Comparison of ENCODE assay signal across 8 cellular contexts in genomic region chr2:120254178-120254577, GRCh38. TPM values are rescaled to one million over a fixed set of nuclear protein-coding genes. Genes with fewer than 3 reads are reported as not detected.
DNase-seq lines count a peak whose midpoint lies in the region; ATAC-seq and TF ChIP-seq lines count a peak whose summit lies in the region.

No MANE protein-coding gene starts in this region.

- H3K36me3 Mint-ChIP-seq in naive thymus-derived CD8-positive, alpha-beta T cell = peaks cover 0 to 8% (median 0%) of the 10 kb centered on the region in 3 donors

- no peak overlapping the region for H2AFZ ChIP-seq in IMR-90 (replicated peaks; ENCODE audit: low read length, poor library complexity)

- TF ChIP-seq CTCF in AG04449 (IDR thresholded peaks at IDR 0.05; ENCODE audit: insufficient read depth, low read length, missing control alignments) (no peak), IMR-90 (conservative IDR thresholded peaks at IDR 0.05; ENCODE audit: low read depth, low read length) (no peak), choroid plexus epithelial cell (conservative IDR thresholded peaks at IDR 0.05; ENCODE audit: low read depth, low read length) (no peak)

- H2BK120ac ChIP-seq in IMR-90 (ENCODE audit: low read depth, low read length) = no peak overlapping the region

- H3K9ac ChIP-seq in IMR-90 (ENCODE audit: low read depth, low read length) = no peak overlapping the region

- H2BK15ac ChIP-seq in IMR-90 (ENCODE audit: low read depth, low read length) = no peak overlapping the region

- no peaks in the 10 kb centered on the region for H3K9me3 ChIP-seq in IMR-90 (ENCODE audit: control insufficient read depth, insufficient read depth, low read length)

- peaks cover 41 to 61% (median 59%) of the 10 kb centered on the region in 4 donors for H3K4me1 Mint-ChIP-seq in naive thymus-derived CD8-positive, alpha-beta T cell

- H3K27ac ChIP-seq in IMR-90 (ENCODE audit: insufficient read depth, low read length) = no peak overlapping the region

- no peak overlapping the region for H3K56ac ChIP-seq in IMR-90 (ENCODE audit: extremely low read depth, insufficient read depth, low read length)

- H3K79me1 ChIP-seq in IMR-90 (ENCODE audit: low read depth in 1 of 2, low read length in 2 of 2) = peaks cover 4 to 52% of the 10 kb centered on the region in 2 experiments

- H3K4me3 ChIP-seq in AG04449 (ENCODE audit: low read depth, low read length) (peak overlapping the region; percentile 82), IMR-90 (ENCODE audit: insufficient read depth, low read depth, low read length) (peak overlapping the region; percentile 74), choroid plexus epithelial cell (ENCODE audit: low read depth, low read length) (peak overlapping the region; percentile 84)

- H3K23ac ChIP-seq in IMR-90 (ENCODE audit: low read depth, low read length) = peak overlapping the region; percentile 91

- H3K14ac ChIP-seq in IMR-90 (replicated peaks; ENCODE audit: low read depth, low read length) = no peak overlapping the region

- peaks cover 42% of the 10 kb centered on the region for H4K20me1 ChIP-seq in IMR-90 (ENCODE audit: insufficient read depth, low read length)

- DNase-seq in AG04449 (ENCODE audit: low read depth, low spot score) = no peak
- DNase-seq in IMR-90 = peak; percentile 25
- DNase-seq in choroid plexus epithelial cell (ENCODE audit: low read depth) = no peak
- no peak for DNase-seq in naive thymus-derived CD8-positive, alpha-beta T cell
- DNase-seq in stimulated activated CD8-positive, alpha-beta memory T cell treated with anti-CD3 and anti-CD28 coated beads, Interleukin-4, amount 100 ng/mL, for 48 hours = no peak
- DNase-seq in globus pallidus (ENCODE audit: low spot score) = no peak
- DNase-seq in NCI-H1694 treated with DMSO at 0.1 percent for 48 hours (lab: John Stamatoyannopoulos, UW) = no peak
- DNase-seq in NCI-H69 (lab: John Stamatoyannopoulos, UW) = no peak

- peaks cover 9% of the 10 kb centered on the region; the same call in 1 of the 2 replicates for H3K27me3 ChIP-seq in IMR-90 (ENCODE audit: control insufficient read depth, insufficient read depth, low read length)

- dilution Hi-C loops in IMR-90 (cut with HindIII; ENCODE audit: low sequenced_read_pairs, unreplicated experiment) = no loop called here

- peak overlapping the region in 7 of 10 donors; percentile 44 to 98 (median 90) for H3K27ac Mint-ChIP-seq in naive thymus-derived CD8-positive, alpha-beta T cell

- no peak overlapping the region for H2BK20ac ChIP-seq in IMR-90 (ENCODE audit: low read depth, low read length)

- TF ChIP-seq RAD21 in IMR-90 (IDR thresholded peaks at IDR 0.05; ENCODE audit: low read length) = no peak

- H3K9me3 Mint-ChIP-seq in naive thymus-derived CD8-positive, alpha-beta T cell = peaks cover 0 to 4% (median 0%) of the 10 kb centered on the region in 9 donors

- no peak overlapping the region for H3K4ac ChIP-seq in IMR-90 (ENCODE audit: low read depth, low read length)

- H3K36me3 ChIP-seq in IMR-90 (ENCODE audit: control insufficient read depth, insufficient read depth, low read length) = no peaks in the 10 kb centered on the region

- peak overlapping the region; percentile 93 for H3K4me2 ChIP-seq in IMR-90 (ENCODE audit: low read depth, low read length)

- intact Hi-C loops in IMR-90 (cut with micrococcal nuclease) = loop anchor here (5.0 kb wide), 1 partner anchor 423 kb away; no protein-coding TSS in a partner anchor

- no peak overlapping the region for H2BK5ac ChIP-seq in IMR-90 (ENCODE audit: low read depth, low read length, poor library complexity, severe bottlenecking)

- TSS peak; percentile 28 for BruUV-seq in IMR-90 (replicated peaks; lab: Mats Ljungman, UMichigan)

- POLR2A ChIA-PET in AG04449 (lab: Yijun Ruan, JAX) = no interaction called here
- POLR2A ChIA-PET in IMR-90 (lab: Charles Lee; ENCODE audit: unreplicated experiment) = no interaction called here
- POLR2A ChIA-PET in naive thymus-derived CD8-positive, alpha-beta T cell (lab: Charles Lee) = interaction anchor here (0.9 to 3.3 kb wide), 2 partner anchors 21 to 31 kb away, joined by 3 to 24 read pairs; partner anchors contain the start of gene TMEM185B

- no peak for TF ChIP-seq POLR2A in IMR-90 (IDR thresholded peaks at IDR 0.05; ENCODE audit: low read depth, low read length)

- H3K18ac ChIP-seq in IMR-90 (ENCODE audit: low read depth, low read length) = no peak overlapping the region

- peaks cover 14% of the 10 kb centered on the region; the same call in 1 of the 2 replicates for H3K9me1 ChIP-seq in IMR-90 (ENCODE audit: insufficient read depth, low read length)

- no peak overlapping the region for H4K91ac ChIP-seq in IMR-90 (ENCODE audit: insufficient read depth, low read depth, low read length)

- ATAC-seq in IMR-90 (ENCODE audit: low read depth) = no peak
- ATAC-seq in naive thymus-derived CD8-positive, alpha-beta T cell = no peak

- H2AK5ac ChIP-seq in IMR-90 (ENCODE audit: low read depth, low read length) = no peak overlapping the region

- WGBS in IMR-90 (ENCODE audit: extremely low coverage in 2 of 2, insufficient read length in 1 of 2), 2 experiments = no CpG with 5 or more reads among the region's 8 CpGs

- no peak overlapping the region for H4K8ac ChIP-seq in IMR-90 (ENCODE audit: low read depth in 2 of 2, low read length in 2 of 2)

- CTCF ChIA-PET in AG04449 (lab: Yijun Ruan, JAX) = interaction anchor here (0.9 to 2.7 kb wide), 4 partner anchors 9 to 60 kb away, joined by 3 to 11 read pairs (median 4); no protein-coding TSS in a partner anchor
- CTCF ChIA-PET in IMR-90 (lab: Yijun Ruan, JAX) = no interaction called here

- H4K5ac ChIP-seq in IMR-90 (ENCODE audit: low read depth, low read length) = no peak overlapping the region

- in situ Hi-C loops in IMR-90 (cut with MboI; ENCODE audit: low sequenced_read_pairs) = no loop called here

- H3K4me3 Mint-ChIP-seq in naive thymus-derived CD8-positive, alpha-beta T cell = peak overlapping the region; percentile 89 to 100 (median 92)

- no peak overlapping the region for H2AK9ac ChIP-seq in IMR-90 (replicated peaks; ENCODE audit: low read depth, low read length, poor library complexity)

- peaks cover 5% of the 10 kb centered on the region; the same call in 1 of the 2 replicates for H3K4me1 ChIP-seq in IMR-90 (ENCODE audit: control insufficient read depth, insufficient read depth, low read length)

- peaks cover 0 to 2% (median 0%) of the 10 kb centered on the region in 5 donors for H3K27me3 Mint-ChIP-seq in naive thymus-derived CD8-positive, alpha-beta T cell

TF ChIP-seq in IMR-90, 13 proteins besides CTCF, POLR2A, EP300 and RAD21:
- TF ChIP-seq CEBPB (IDR thresholded peaks at IDR 0.05; ENCODE audit: low read depth, low read length) = no peak
- TF ChIP-seq BHLHE40 (IDR thresholded peaks at IDR 0.05; ENCODE audit: low read depth, low read length) = no peak
- TF ChIP-seq RFX5 (IDR thresholded peaks at IDR 0.05; ENCODE audit: low read depth, low read length) = no peak
- TF ChIP-seq MAZ (IDR thresholded peaks at IDR 0.05; ENCODE audit: borderline replicate concordance, low read depth, low read length) = no peak
- TF ChIP-seq CHD1 (IDR thresholded peaks at IDR 0.05; ENCODE audit: low read depth, low read length) = no peak
- TF ChIP-seq SMC3 (IDR thresholded peaks at IDR 0.05; ENCODE audit: low read depth, low read length) = no peak
- no peak for TF ChIP-seq MXI1 (IDR thresholded peaks at IDR 0.05; ENCODE audit: borderline replicate concordance, low read depth, low read length)
- no peak for TF ChIP-seq RCOR1 (IDR thresholded peaks at IDR 0.05; ENCODE audit: insufficient replicate concordance, low read length)
- no peak for TF ChIP-seq ELK1 (IDR thresholded peaks at IDR 0.05; ENCODE audit: borderline replicate concordance, low read depth, low read length)
- no peak for TF ChIP-seq FOS (IDR thresholded peaks at IDR 0.05; ENCODE audit: low read depth, low read length)
- TF ChIP-seq MAFK (IDR thresholded peaks at IDR 0.05; ENCODE audit: low read depth, low read length) = no peak
- TF ChIP-seq USF2 (IDR thresholded peaks at IDR 0.05; ENCODE audit: low read depth, low read length) = no peak
- no peak for TF ChIP-seq NFE2L2 (IDR thresholded peaks at IDR 0.05; ENCODE audit: low read depth, low read length)

RNA-seq across cellular contexts. Expression of gene RALB, which starts 1.5 kb away (rescaled TPM):
- 53.6 and 75.3 TPM in 2 replicates for total RNA-seq in IMR-90 (2012; rRNA removed)
- polyA plus RNA-seq in IMR-90 (2012; rRNA removed) = 38.0 and 54.7 TPM in 2 replicates
- polyA plus RNA-seq in IMR-90 (2012; cell fraction: cytosol; rRNA removed) = 14.8 and 19.0 TPM in 2 replicates
- 4.3 and 18.5 TPM in 2 replicates for polyA plus RNA-seq in IMR-90 (2012; cell fraction: nucleus; rRNA removed; ENCODE audit: low replicate concordance)
- 10 to 100 TPM; 12.3 to 13.8 TPM for total RNA-seq in naive thymus-derived CD8-positive, alpha-beta T cell
- 10 to 100 TPM; 17.6 to 25.8 (median 19.1) TPM for polyA plus RNA-seq in naive thymus-derived CD8-positive, alpha-beta T cell

RNA-seq across cellular contexts. Expression of gene TMEM185B, which starts 31.0 kb away (rescaled TPM):
- total RNA-seq in IMR-90 (2012; rRNA removed) = 16.4 and 17.7 TPM in 2 replicates
- 25.2 and 26.1 TPM in 2 replicates for polyA plus RNA-seq in IMR-90 (2012; rRNA removed)
- polyA plus RNA-seq in IMR-90 (2012; cell fraction: cytosol; rRNA removed) = 21.9 and 30.3 TPM in 2 replicates
- polyA plus RNA-seq in IMR-90 (2012; cell fraction: nucleus; rRNA removed; ENCODE audit: low replicate concordance) = 8.1 and 11.7 TPM in 2 replicates
- 10 to 100 TPM; 18.5 to 20.5 TPM for total RNA-seq in naive thymus-derived CD8-positive, alpha-beta T cell
- polyA plus RNA-seq in naive thymus-derived CD8-positive, alpha-beta T cell = 10 to 100 TPM; 12.7 to 16.7 (median 13.8) TPM
